In genomic region chr17:81534157-81535006, GRCh38 we compare ENCODE assay signal across 16 cellular contexts. TPM values are rescaled to one million over a fixed set of nuclear protein-coding genes. Genes with fewer than 3 reads are reported as not detected.
DNase-seq lines count a peak whose midpoint lies in the region; ATAC-seq and TF ChIP-seq lines count a peak whose summit lies in the region.
"Had no signal": no experiment of that assay in that cellular context is flagged by ENCODE, and none has a peak within 500 bp of the region (broad histone marks: within the 10 kb centered on the region; RNA-seq: fewer than 3 reads in every experiment).

No MANE protein-coding gene starts in this region.

- H3K9me3 ChIP-seq in WERI-Rb-1 (ENCODE audit: severe bottlenecking) = peaks cover 6% of the 10 kb centered on the region
- H3K9me3 ChIP-seq: gastrocnemius medialis, Peyer's patch had no signal

- TF ChIP-seq CTCF in NB4 (IDR thresholded peaks at IDR 0.05; ENCODE audit: low read depth, low read length) (no peak), WERI-Rb-1 (IDR thresholded peaks at IDR 0.05; ENCODE audit: low read depth, low read length) (no peak)

- intact Hi-C loops in Right ventricle myocardium inferior (cut with DNase I) = loop anchor here (5.0 kb wide), 1 partner anchor 282 kb away; no protein-coding TSS in a partner anchor

- no peak overlapping the region; the same call in 1 of the 2 replicates for H3K27ac ChIP-seq in WERI-Rb-1
- H3K27ac ChIP-seq: gastrocnemius medialis, parathyroid adenoma, Peyer's patch had no signal

- H3K4me3 ChIP-seq in NB4 (ENCODE audit: low read depth, low read length) (no peak overlapping the region), WERI-Rb-1 (ENCODE audit: low read depth, low read length) (no peak overlapping the region)
- H3K4me3 ChIP-seq: gastrocnemius medialis, Peyer's patch had no signal

- DNase-seq in A172 (ENCODE audit: low spot score) (peak; percentile 23), AG20443 (ENCODE audit: low spot score) (peak; percentile 64), NB4 (ENCODE audit: low read depth) (peak; percentile 37), WERI-Rb-1 (peak; percentile 77), NAMALWA (ENCODE audit: low spot score) (no peak), Right ventricle myocardium inferior (ENCODE audit: missing footprints) (no peak)
- DNase-seq: activated gamma-delta T cell treated with Interleukin-2 at 50 U/mL for 16 hours, gastrocnemius medialis, NCI-H1092, NCI-H2227 treated with DMSO at 0.1 percent for 48 hours, small intestine, T-helper 2 cell had no signal

- peaks cover 13% of the 10 kb centered on the region for H3K36me3 ChIP-seq in WERI-Rb-1
- H3K36me3 ChIP-seq: gastrocnemius medialis had no signal

- H3K27me3 ChIP-seq in WERI-Rb-1 (ENCODE audit: insufficient read depth, low read depth, severe bottlenecking) = no peaks in the 10 kb centered on the region

- no peak for ATAC-seq in HG03039 (IDR thresholded peaks at IDR 0.05; ENCODE audit: unreplicated experiment)
- no peak for ATAC-seq in Right ventricle myocardium inferior
- ATAC-seq: activated CD4-positive, CD25-positive, alpha-beta regulatory T cell treated with anti-CD3 and anti-CD28 coated beads, Interleukin-2, amount 50 U/mL, for 24 hours; gastrocnemius medialis had no signal

- TF ChIP-seq POLR2A in NB4 (IDR thresholded peaks at IDR 0.05; ENCODE audit: extremely low read depth, insufficient read length) = no peak

RNA-seq across cellular contexts. Expression of gene FSCN2, which starts 6.2 kb away (rescaled TPM):
- total RNA-seq in A172 (2014; rRNA removed; shearing (Covaris generic)) = 0.81 and 1.7 TPM in 2 replicates
- 0.19 TPM for total RNA-seq in Right ventricle myocardium inferior

RNA-seq across cellular contexts. Expression of gene FAAP100, which starts 17.8 kb away (rescaled TPM):
- 29.7 and 39.9 TPM in 2 replicates for total RNA-seq in A172 (2014; rRNA removed; shearing (Covaris generic))
- 14.8 TPM for total RNA-seq in Right ventricle myocardium inferior

RNA-seq across cellular contexts. Expression of gene ACTG1, which starts 21.8 kb away (rescaled TPM):
- 5,134 and 6,456 TPM in 2 replicates for total RNA-seq in A172 (2014; rRNA removed; shearing (Covaris generic))
- 468 TPM for total RNA-seq in Right ventricle myocardium inferior

Comparison
In these comparisons a context has a peak if more than half of its experiments do, and no peak if none do; other contexts are left out.
1. DNase-seq: peak in A172 (single experiment), AG20443 (single experiment), NB4 (single experiment) and WERI-Rb-1 (single experiment); none in NAMALWA (single experiment) and Right ventricle myocardium inferior (single experiment).
2. RNA of gene ACTG1, which starts 21.8 kb away (total RNA-seq): 5,134 to 6,456 TPM in A172; 468 TPM in Right ventricle myocardium inferior (single experiment); every median in the first group is over 10 times any median in the second.